Comparison of ENCODE assay signal across 27 cellular contexts in genomic region chr16:14338236-14338635, GRCh38.
"Had no signal": no experiment of that assay in that cellular context is flagged by ENCODE, and none has a peak within 500 bp of the region (broad histone marks: within the 10 kb centered on the region; RNA-seq: fewer than 3 reads in every experiment).

No MANE protein-coding gene starts in this region.

- ATAC-seq: left colon had no signal

- H3K9me3 ChIP-seq: ovary, right atrium auricular region, vagina had no signal

- H3K36me3 ChIP-seq: left lung, neural progenitor cell, ovary, right atrium auricular region, tibial nerve, vagina had no signal

- H3K36me3 Mint-ChIP-seq: immature natural killer cell, natural killer cell, type B pancreatic cell had no signal

- FAIRE-seq: islet of Langerhans, kidney had no signal

- H3K4me1 Mint-ChIP-seq: immature natural killer cell, mesothelial cell of epicardium, natural killer cell had no signal

- H3K4me1 ChIP-seq: left lung, neural progenitor cell, right atrium auricular region had no signal

- H3K9ac ChIP-seq: neural progenitor cell had no signal

- H2AFZ ChIP-seq: neural progenitor cell had no signal

- H3K4me2 ChIP-seq: neural progenitor cell had no signal

- H3K27ac Mint-ChIP-seq: immature natural killer cell; mesothelial cell of epicardium; naive B cell; natural killer cell; nephron progenitor cell; neural progenitor cell; progenitor cell of endocrine pancreas; stimulated activated naive CD8-positive, alpha-beta T cell treated with anti-CD3 and anti-CD28 coated beads, Interleukin-15, Interleukin-2, amounts not matched to agents 100 ng/mL and 50 ng/mL, for 24 hours; type B pancreatic cell had no signal

- H3K4me3 ChIP-seq: left lung, lung, neural progenitor cell, ovary, right atrium auricular region, skin epidermis, tibial nerve had no signal

- H3K27ac ChIP-seq: left lung, neural progenitor cell, ovary, right atrium auricular region, tibial nerve, vagina had no signal

- DNase-seq: hypothalamus; immature natural killer cell; kidney; left colon; left lung; mesendoderm; naive B cell; natural killer cell; nephron progenitor cell; stimulated activated CD4-positive, alpha-beta T cell treated with anti-CD3 and anti-CD28 coated beads, Interleukin-12 subunit alpha, Interleukin-12 subunit beta, amount 100 ng/mL, for 4 hours; stimulated activated CD4-positive, alpha-beta T cell treated with anti-CD3 and anti-CD28 coated beads, Interleukin-15, amount 100 ng/mL, for 24 hours; stimulated activated CD4-positive, alpha-beta T cell treated with anti-CD3 and anti-CD28 coated beads, Interleukin-2, amount 100 ng/mL, for 24 hours; stimulated activated CD4-positive, alpha-beta T cell treated with anti-CD3 and anti-CD28 coated beads, Interleukin-4, amount 100 ng/mL, for 1 hour; stimulated activated naive CD4-positive, alpha-beta T cell; substantia nigra had no signal

- H3K4me3 Mint-ChIP-seq: immature natural killer cell; mesothelial cell of epicardium; natural killer cell; nephron progenitor cell; neural progenitor cell; stimulated activated naive CD8-positive, alpha-beta T cell treated with anti-CD3 and anti-CD28 coated beads, Interleukin-15, Interleukin-2, amounts not matched to agents 100 ng/mL and 50 ng/mL, for 24 hours; type B pancreatic cell had no signal

- H3K27me3 ChIP-seq: left lung, neural progenitor cell, ovary, right atrium auricular region, tibial nerve, vagina had no signal
